In genomic region chr22:44455151-44455962, GRCh38 we compare ENCODE assay signal across 10 cellular contexts. TPM values are rescaled to one million over a fixed set of nuclear protein-coding genes. Genes with fewer than 3 reads are reported as not detected.
DNase-seq lines count a peak whose midpoint lies in the region; ATAC-seq lines count a peak whose summit lies in the region.
"Had no signal": no experiment of that assay in that cellular context is flagged by ENCODE, and none has a peak within 500 bp of the region (broad histone marks: within the 10 kb centered on the region; RNA-seq: fewer than 3 reads in every experiment).

No MANE protein-coding gene starts in this region.

- no peaks in the 10 kb centered on the region for H3K27me3 Mint-ChIP-seq in T-helper 17 cell
- H3K27me3 Mint-ChIP-seq in activated naive CD8-positive, alpha-beta T cell treated with anti-CD3 and anti-CD28 coated beads for 36 hours = no peaks in the 10 kb centered on the region

- H3K9me3 ChIP-seq in T-helper 17 cell (ENCODE audit: control insufficient read depth, low read length, poor library complexity, severe bottlenecking) = no peaks in the 10 kb centered on the region
- H3K9me3 ChIP-seq: neutrophil, upper lobe of right lung had no signal

- H3K27ac Mint-ChIP-seq in T-helper 17 cell = peak overlapping the region; percentile 94
- peak overlapping the region; percentile 96 for H3K27ac Mint-ChIP-seq in activated naive CD8-positive, alpha-beta T cell treated with anti-CD3 and anti-CD28 coated beads for 36 hours

- H3K4me3 Mint-ChIP-seq in T-helper 17 cell = peak overlapping the region; percentile 74
- peak overlapping the region; percentile 44 for H3K4me3 Mint-ChIP-seq in activated naive CD8-positive, alpha-beta T cell treated with anti-CD3 and anti-CD28 coated beads for 36 hours

- DNase-seq in T-helper 17 cell (peak in 2 of 3 donors; percentile 21 to 25), C1 segment of cervical spinal cord (lab: John Stamatoyannopoulos, UW) (no peak), islet precursor cell (no peak)
- peak; percentile 57 for DNase-seq in activated naive CD8-positive, alpha-beta T cell treated with anti-CD3 and anti-CD28 coated beads for 36 hours
- peak; percentile 29 for DNase-seq in stimulated activated CD8-positive, alpha-beta memory T cell treated with anti-CD3 and anti-CD28 coated beads, Interleukin-12 subunit alpha, Interleukin-12 subunit beta, amount 100 ng/mL, for 4 hours (ENCODE audit: low read depth)
- DNase-seq: upper lobe of right lung had no signal

- peaks cover 23% of the 10 kb centered on the region for H3K4me1 Mint-ChIP-seq in T-helper 17 cell
- H3K4me1 Mint-ChIP-seq in activated naive CD8-positive, alpha-beta T cell treated with anti-CD3 and anti-CD28 coated beads for 36 hours = peaks cover 32% of the 10 kb centered on the region

- H3K36me3 Mint-ChIP-seq in T-helper 17 cell (ENCODE audit: low read depth) = no peaks in the 10 kb centered on the region
- H3K36me3 Mint-ChIP-seq in activated naive CD8-positive, alpha-beta T cell treated with anti-CD3 and anti-CD28 coated beads for 36 hours = peaks cover 7% of the 10 kb centered on the region

- H3K9me3 Mint-ChIP-seq in activated naive CD8-positive, alpha-beta T cell treated with anti-CD3 and anti-CD28 coated beads for 36 hours = peaks cover 12% of the 10 kb centered on the region

- ATAC-seq in GM21723 (IDR thresholded peaks at IDR 0.05; ENCODE audit: unreplicated experiment) (peak; percentile 58), T-helper 17 cell (peak; percentile 83), GM19035 (IDR thresholded peaks at IDR 0.05; ENCODE audit: unreplicated experiment) (no peak), HG03039 (IDR thresholded peaks at IDR 0.05; ENCODE audit: unreplicated experiment) (no peak)
- ATAC-seq: upper lobe of right lung had no signal

RNA-seq across cellular contexts. Expression of gene RTL6, which starts 42.7 kb away (rescaled TPM):
- 10 to 100 TPM; 11.0 to 13.3 TPM for total RNA-seq in T-helper 17 cell
- total RNA-seq in activated naive CD8-positive, alpha-beta T cell treated with anti-CD3 and anti-CD28 coated beads for 36 hours = 10 to 100 TPM; 13.6 to 14.2 TPM

Comparison
In these comparisons a context has a peak if more than half of its experiments do, and no peak if none do; other contexts are left out.
1. ATAC-seq: peak in GM21723 (single experiment) and T-helper 17 cell (single experiment); none in GM19035 (single experiment) and HG03039 (single experiment).
2. DNase-seq: peak in T-helper 17 cell (2 of 3), activated naive CD8-positive, alpha-beta T cell treated with anti-CD3 and anti-CD28 coated beads for 36 hours (single experiment) and stimulated activated CD8-positive, alpha-beta memory T cell treated with anti-CD3 and anti-CD28 coated beads, Interleukin-12 subunit alpha, Interleukin-12 subunit beta, amount 100 ng/mL, for 4 hours (single experiment); none in C1 segment of cervical spinal cord (0 of 14) and islet precursor cell (single experiment).